ENCODE assay signal across 11 cellular contexts in the genomic region with DNA sequence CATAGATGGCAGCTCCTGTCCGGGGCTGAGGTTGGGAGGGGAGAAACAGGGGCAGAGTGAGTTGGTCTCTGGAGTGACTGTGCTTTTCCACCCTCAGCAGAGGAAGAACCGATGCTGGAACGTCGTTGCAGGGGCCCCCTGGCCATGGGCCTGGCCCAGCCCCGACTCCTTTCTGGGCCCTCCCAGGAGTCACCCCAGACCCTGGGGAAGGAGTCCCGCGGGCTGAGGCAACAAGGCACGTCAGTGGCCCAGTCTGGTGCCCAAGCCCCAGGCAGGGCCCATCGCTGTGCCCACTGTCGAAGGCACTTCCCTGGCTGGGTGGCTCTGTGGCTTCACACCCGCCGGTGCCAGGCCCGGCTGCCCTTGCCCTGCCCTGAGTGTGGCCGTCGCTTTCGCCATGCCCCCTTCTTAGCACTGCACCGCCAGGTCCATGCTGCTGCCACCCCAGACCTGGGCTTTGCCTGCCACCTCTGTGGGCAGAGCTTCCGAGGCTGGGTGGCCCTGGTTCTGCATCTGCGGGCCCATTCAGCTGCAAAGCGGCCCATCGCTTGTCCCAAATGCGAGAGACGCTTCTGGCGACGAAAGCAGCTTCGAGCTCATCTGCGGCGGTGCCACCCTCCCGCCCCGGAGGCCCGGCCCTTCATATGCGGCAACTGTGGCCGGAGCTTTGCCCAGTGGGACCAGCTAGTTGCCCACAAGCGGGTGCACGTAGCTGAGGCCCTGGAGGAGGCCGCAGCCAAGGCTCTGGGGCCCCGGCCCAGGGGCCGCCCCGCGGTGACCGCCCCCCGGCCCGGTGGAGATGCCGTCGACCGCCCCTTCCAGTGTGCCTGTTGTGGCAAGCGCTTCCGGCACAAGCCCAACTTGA. TPM values are rescaled to one million over a fixed set of nuclear protein-coding genes. Genes with fewer than 3 reads are reported as not detected.
DNase-seq lines count a peak whose midpoint lies in the region; ATAC-seq and TF ChIP-seq lines count a peak whose summit lies in the region.
"Had no signal": no experiment of that assay in that cellular context is flagged by ENCODE, and none has a peak within 500 bp of the region (broad histone marks: within the 10 kb centered on the region; RNA-seq: fewer than 3 reads in every experiment).

No MANE protein-coding gene starts in this region.

- H3K4me1 ChIP-seq in BLaER1 treated with 17β-estradiol and CSF1 and Interleukin-3, amounts not matched to agents 10 nM and 100 nM = peaks cover 53 to 81% (median 67%) of the 10 kb centered on the region in 10 experiments
- peaks cover 60% of the 10 kb centered on the region for H3K4me1 ChIP-seq in mesodermal cell (ENCODE audit: control insufficient read depth, insufficient read depth, low read length, poor library complexity, severe bottlenecking)

- H3K4me3 Mint-ChIP-seq in glutamatergic neuron (ENCODE audit: unreplicated experiment) = no peak overlapping the region

- peak overlapping the region in 10 of 11 experiments; percentile 21 to 97 (median 96); a peak in 18 of 22 replicates for H3K9ac ChIP-seq in BLaER1 treated with 17β-estradiol and CSF1 and Interleukin-3, amounts not matched to agents 10 nM and 100 nM

- no peaks in the 10 kb centered on the region for H3K9me3 ChIP-seq in BLaER1 treated with 17β-estradiol and CSF1 and Interleukin-3, amounts not matched to agents 10 nM and 100 nM (replicated peaks in 1 of 11)
- no peaks in the 10 kb centered on the region for H3K9me3 ChIP-seq in mesodermal cell (ENCODE audit: control insufficient read depth, low read length)

- H3K27ac Mint-ChIP-seq in glutamatergic neuron (ENCODE audit: unreplicated experiment) = no peak overlapping the region

- peaks cover 19% of the 10 kb centered on the region for H3K4me1 Mint-ChIP-seq in glutamatergic neuron (ENCODE audit: low read depth, unreplicated experiment)

- peaks cover 46 to 59% (median 54%) of the 10 kb centered on the region in 11 experiments; a peak in 20 of 22 replicates for H4K20me1 ChIP-seq in BLaER1 treated with 17β-estradiol and CSF1 and Interleukin-3, amounts not matched to agents 10 nM and 100 nM

- intact Hi-C loops in Right ventricle myocardium inferior (cut with DNase I) = no loop called here

- DNase-seq in glutamatergic neuron (no peak), COR-L47 (lab: John Stamatoyannopoulos, UW) (no peak), Right ventricle myocardium inferior (ENCODE audit: missing footprints) (no peak)
- DNase-seq: activated CD4-positive, alpha-beta T cell treated with anti-CD3 and anti-CD28 coated beads for 1 hour; anterior cingulate cortex; CD4-positive, CD25-positive, alpha-beta regulatory T cell; NCI-H1092 treated with DMSO at 0.1 percent for 48 hours; nephron progenitor cell had no signal

- peaks cover 9% of the 10 kb centered on the region for H3K27me3 Mint-ChIP-seq in glutamatergic neuron (ENCODE audit: unreplicated experiment)
- H3K27me3 Mint-ChIP-seq: CD4-positive, CD25-positive, alpha-beta regulatory T cell had no signal

- no peak for TF ChIP-seq CTCF in glutamatergic neuron (IDR thresholded peaks at IDR 0.05; ENCODE audit: partially characterized antibody, unreplicated experiment)

- H3K4me3 ChIP-seq in BLaER1 treated with 17β-estradiol and CSF1 and Interleukin-3, amounts not matched to agents 10 nM and 100 nM = no peak overlapping the region; a peak in 1 of 20 replicates
- no peak overlapping the region for H3K4me3 ChIP-seq in mesodermal cell (ENCODE audit: extremely low read depth, insufficient read depth, low read length, poor library complexity, severe bottlenecking)

- peaks cover 16% of the 10 kb centered on the region for H3K9me3 Mint-ChIP-seq in glutamatergic neuron (ENCODE audit: unreplicated experiment)
- H3K9me3 Mint-ChIP-seq: nephron progenitor cell had no signal

- H3K4me2 ChIP-seq in BLaER1 treated with 17β-estradiol and CSF1 and Interleukin-3, amounts not matched to agents 10 nM and 100 nM = peak overlapping the region in 10 of 11 experiments; percentile 90 to 99 (median 97); a peak in 15 of 22 replicates

- no peaks in the 10 kb centered on the region for H3K36me3 Mint-ChIP-seq in glutamatergic neuron (ENCODE audit: unreplicated experiment)

- H3K27me3 ChIP-seq in BLaER1 treated with 17β-estradiol and CSF1 and Interleukin-3, amounts not matched to agents 10 nM and 100 nM = no peaks in the 10 kb centered on the region

- peaks cover 37 to 57% (median 49%) of the 10 kb centered on the region in 11 experiments for H3K36me3 ChIP-seq in BLaER1 treated with 17β-estradiol and CSF1 and Interleukin-3, amounts not matched to agents 10 nM and 100 nM
- H3K36me3 ChIP-seq in mesodermal cell (ENCODE audit: control insufficient read depth, insufficient read depth, low read length) = peaks cover 57% of the 10 kb centered on the region

- peak overlapping the region in 6 of 11 experiments; percentile 99 to 100 (median 99); a peak in 9 of 22 replicates for H3K27ac ChIP-seq in BLaER1 treated with 17β-estradiol and CSF1 and Interleukin-3, amounts not matched to agents 10 nM and 100 nM
- H3K27ac ChIP-seq in mesodermal cell (ENCODE audit: low read depth, low read length, severe bottlenecking) = peak overlapping the region; percentile 98

- WGBS in mesodermal cell (ENCODE audit: insufficient coverage in 2 of 2), 2 experiments = 95% methylated on average over 44 to 47 of the region's 48 CpGs

- no peak for ATAC-seq in Right ventricle myocardium inferior

TF ChIP-seq in PFSK-1, 5 proteins besides CTCF, POLR2A, EP300 and RAD21:
- TF ChIP-seq SIN3A (IDR thresholded peaks at IDR 0.05; ENCODE audit: borderline replicate concordance, insufficient read depth, low read length) (no peak), FOXP2 (optimal IDR thresholded peaks at IDR 0.05; ENCODE audit: borderline replicate concordance, extremely low read depth, extremely low read length, insufficient read depth) (no peak), TAF1 (IDR thresholded peaks at IDR 0.05; ENCODE audit: borderline replicate concordance, insufficient read depth, low read length) (no peak), POLR2AphosphoS5 (IDR thresholded peaks at IDR 0.05; ENCODE audit: low read depth, low read length) (0 out of 2 replicates have a peak, but pooled peaks have one; percentile 18)
- TF ChIP-seq, protein P1, sequence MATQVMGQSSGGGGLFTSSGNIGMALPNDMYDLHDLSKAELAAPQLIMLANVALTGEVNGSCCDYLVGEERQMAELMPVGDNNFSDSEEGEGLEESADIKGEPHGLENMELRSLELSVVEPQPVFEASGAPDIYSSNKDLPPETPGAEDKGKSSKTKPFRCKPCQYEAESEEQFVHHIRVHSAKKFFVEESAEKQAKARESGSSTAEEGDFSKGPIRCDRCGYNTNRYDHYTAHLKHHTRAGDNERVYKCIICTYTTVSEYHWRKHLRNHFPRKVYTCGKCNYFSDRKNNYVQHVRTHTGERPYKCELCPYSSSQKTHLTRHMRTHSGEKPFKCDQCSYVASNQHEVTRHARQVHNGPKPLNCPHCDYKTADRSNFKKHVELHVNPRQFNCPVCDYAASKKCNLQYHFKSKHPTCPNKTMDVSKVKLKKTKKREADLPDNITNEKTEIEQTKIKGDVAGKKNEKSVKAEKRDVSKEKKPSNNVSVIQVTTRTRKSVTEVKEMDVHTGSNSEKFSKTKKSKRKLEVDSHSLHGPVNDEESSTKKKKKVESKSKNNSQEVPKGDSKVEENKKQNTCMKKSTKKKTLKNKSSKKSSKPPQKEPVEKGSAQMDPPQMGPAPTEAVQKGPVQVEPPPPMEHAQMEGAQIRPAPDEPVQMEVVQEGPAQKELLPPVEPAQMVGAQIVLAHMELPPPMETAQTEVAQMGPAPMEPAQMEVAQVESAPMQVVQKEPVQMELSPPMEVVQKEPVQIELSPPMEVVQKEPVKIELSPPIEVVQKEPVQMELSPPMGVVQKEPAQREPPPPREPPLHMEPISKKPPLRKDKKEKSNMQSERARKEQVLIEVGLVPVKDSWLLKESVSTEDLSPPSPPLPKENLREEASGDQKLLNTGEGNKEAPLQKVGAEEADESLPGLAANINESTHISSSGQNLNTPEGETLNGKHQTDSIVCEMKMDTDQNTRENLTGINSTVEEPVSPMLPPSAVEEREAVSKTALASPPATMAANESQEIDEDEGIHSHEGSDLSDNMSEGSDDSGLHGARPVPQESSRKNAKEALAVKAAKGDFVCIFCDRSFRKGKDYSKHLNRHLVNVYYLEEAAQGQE (IDR thresholded peaks at IDR 0.05; ENCODE audit: insufficient read depth in 1 of 2, low read depth in 2 of 2, low read length in 2 of 2) = no peak
TF ChIP-seq in PFSK-1: peak in this region for 1.

RNA-seq across cellular contexts. Expression of a gene that starts 2.7 kb away (rescaled TPM):
- polyA plus RNA-seq in PFSK-1 (2012; ENCODE audit: insufficient read length, low read depth) = 151 TPM
- 124 TPM for polyA plus RNA-seq in mesodermal cell (2013, experiment 1 of 2)
- polyA plus RNA-seq in mesodermal cell (2013, experiment 2 of 2) = 102 TPM
- 146 TPM for total RNA-seq in glutamatergic neuron (ENCODE audit: unreplicated experiment)
- total RNA-seq in Right ventricle myocardium inferior = 111 TPM

RNA-seq across cellular contexts. Expression of a gene that starts 7.8 kb away (rescaled TPM):
- 13.5 TPM for polyA plus RNA-seq in PFSK-1 (2012; ENCODE audit: insufficient read length, low read depth)
- polyA plus RNA-seq in mesodermal cell (2013, experiment 1 of 2) = 15.7 TPM
- polyA plus RNA-seq in mesodermal cell (2013, experiment 2 of 2) = 12.0 TPM
- 20.5 TPM for total RNA-seq in glutamatergic neuron (ENCODE audit: unreplicated experiment)
- total RNA-seq in Right ventricle myocardium inferior = 3.3 TPM

RNA-seq across cellular contexts. Expression of a gene that starts 29.9 kb away (rescaled TPM):
- not detected for polyA plus RNA-seq in PFSK-1 (2012; ENCODE audit: insufficient read length, low read depth)
- polyA plus RNA-seq in mesodermal cell (2013, experiment 1 of 2) = 31.3 TPM
- polyA plus RNA-seq in mesodermal cell (2013, experiment 2 of 2) = 25.7 TPM
- total RNA-seq in glutamatergic neuron (ENCODE audit: unreplicated experiment) (0.86 TPM), Right ventricle myocardium inferior (32.6 TPM)
- total RNA-seq: CD4-positive, CD25-positive, alpha-beta regulatory T cell had no signal
- polyA plus RNA-seq: CD4-positive, CD25-positive, alpha-beta regulatory T cell had no signal

RNA-seq across cellular contexts. Expression of a gene that starts 48.0 kb away (rescaled TPM):
- polyA plus RNA-seq in PFSK-1 (2012; ENCODE audit: insufficient read length, low read depth) = 0.05 TPM
- polyA plus RNA-seq in mesodermal cell (2013, experiment 1 of 2) = 0.63 TPM
- polyA plus RNA-seq in mesodermal cell (2013, experiment 2 of 2) = 0.46 TPM
- total RNA-seq in glutamatergic neuron (ENCODE audit: unreplicated experiment) = not detected
- total RNA-seq in Right ventricle myocardium inferior = 5.7 TPM

RNA-seq across cellular contexts. Expression of a gene that starts 48.2 kb away (rescaled TPM):
- not detected for polyA plus RNA-seq in PFSK-1 (2012; ENCODE audit: insufficient read length, low read depth)
- 23.1 TPM for polyA plus RNA-seq in mesodermal cell (2013, experiment 1 of 2)
- polyA plus RNA-seq in mesodermal cell (2013, experiment 2 of 2) = 22.7 TPM
- total RNA-seq in glutamatergic neuron (ENCODE audit: unreplicated experiment) (10.2 TPM), Right ventricle myocardium inferior (4.7 TPM)

Comparison
In these comparisons a context has a peak if more than half of its experiments do, and no peak if none do; other contexts are left out.
1. RNA of a gene that starts 29.9 kb away (total RNA-seq): 32.6 TPM in Right ventricle myocardium inferior (single experiment); 0.86 TPM in glutamatergic neuron (single experiment); every median in the first group is over 10 times any median in the second.